In the genomic region with DNA sequence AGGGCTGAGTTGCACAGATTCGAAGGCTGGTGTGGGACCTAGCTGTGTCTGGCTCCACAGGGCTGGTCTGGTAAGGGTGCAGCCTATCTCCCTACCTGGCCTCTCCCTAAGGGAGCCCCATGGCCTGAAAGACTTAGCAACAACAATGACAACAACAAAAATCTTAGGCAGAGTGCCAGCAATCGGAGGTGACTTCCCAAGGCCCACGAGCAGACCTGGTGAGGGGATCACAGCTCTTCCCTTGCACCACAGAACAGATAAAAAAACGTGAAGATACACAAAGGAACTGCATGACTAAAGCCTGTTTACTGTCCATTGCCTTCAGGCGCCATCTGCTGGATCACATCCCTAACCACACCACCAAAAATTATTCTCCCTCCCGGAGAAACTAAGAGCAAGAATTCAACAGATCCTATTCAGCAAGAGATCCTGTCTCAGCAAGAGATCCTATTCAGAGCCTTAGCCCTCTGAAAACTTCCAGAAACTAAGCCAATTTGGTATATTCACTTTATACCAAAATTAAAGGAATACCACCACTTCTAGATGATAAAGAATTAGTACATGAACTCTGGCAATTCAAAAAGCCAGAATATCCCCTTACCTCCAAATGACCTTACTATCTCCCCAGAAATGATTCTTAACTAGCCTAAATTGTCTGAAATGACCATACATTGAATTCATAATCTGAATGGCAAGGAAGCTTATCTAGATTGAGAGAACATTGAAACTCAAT, we compare ENCODE assay signal across 1 cellular context.
TF ChIP-seq lines count a peak whose summit lies in the region.

No MANE protein-coding gene starts in this region.

TF ChIP-seq in GM12878, 131 proteins besides CTCF, POLR2A, EP300 and RAD21 (continued from another document):
- TF ChIP-seq, protein P1, sequence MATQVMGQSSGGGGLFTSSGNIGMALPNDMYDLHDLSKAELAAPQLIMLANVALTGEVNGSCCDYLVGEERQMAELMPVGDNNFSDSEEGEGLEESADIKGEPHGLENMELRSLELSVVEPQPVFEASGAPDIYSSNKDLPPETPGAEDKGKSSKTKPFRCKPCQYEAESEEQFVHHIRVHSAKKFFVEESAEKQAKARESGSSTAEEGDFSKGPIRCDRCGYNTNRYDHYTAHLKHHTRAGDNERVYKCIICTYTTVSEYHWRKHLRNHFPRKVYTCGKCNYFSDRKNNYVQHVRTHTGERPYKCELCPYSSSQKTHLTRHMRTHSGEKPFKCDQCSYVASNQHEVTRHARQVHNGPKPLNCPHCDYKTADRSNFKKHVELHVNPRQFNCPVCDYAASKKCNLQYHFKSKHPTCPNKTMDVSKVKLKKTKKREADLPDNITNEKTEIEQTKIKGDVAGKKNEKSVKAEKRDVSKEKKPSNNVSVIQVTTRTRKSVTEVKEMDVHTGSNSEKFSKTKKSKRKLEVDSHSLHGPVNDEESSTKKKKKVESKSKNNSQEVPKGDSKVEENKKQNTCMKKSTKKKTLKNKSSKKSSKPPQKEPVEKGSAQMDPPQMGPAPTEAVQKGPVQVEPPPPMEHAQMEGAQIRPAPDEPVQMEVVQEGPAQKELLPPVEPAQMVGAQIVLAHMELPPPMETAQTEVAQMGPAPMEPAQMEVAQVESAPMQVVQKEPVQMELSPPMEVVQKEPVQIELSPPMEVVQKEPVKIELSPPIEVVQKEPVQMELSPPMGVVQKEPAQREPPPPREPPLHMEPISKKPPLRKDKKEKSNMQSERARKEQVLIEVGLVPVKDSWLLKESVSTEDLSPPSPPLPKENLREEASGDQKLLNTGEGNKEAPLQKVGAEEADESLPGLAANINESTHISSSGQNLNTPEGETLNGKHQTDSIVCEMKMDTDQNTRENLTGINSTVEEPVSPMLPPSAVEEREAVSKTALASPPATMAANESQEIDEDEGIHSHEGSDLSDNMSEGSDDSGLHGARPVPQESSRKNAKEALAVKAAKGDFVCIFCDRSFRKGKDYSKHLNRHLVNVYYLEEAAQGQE (IDR thresholded peaks at IDR 0.05; ENCODE audit: low read depth, low read length): no peak
- TF ChIP-seq FOXM1 (IDR thresholded peaks at IDR 0.05; ENCODE audit: low read depth, low read length): no peak
- TF ChIP-seq RUNX3 (IDR thresholded peaks at IDR 0.05; ENCODE audit: low read length): peak; percentile 84
- TF ChIP-seq SMC3 (IDR thresholded peaks at IDR 0.05; ENCODE audit: borderline replicate concordance, low read length): peak; percentile 98
- no peak for TF ChIP-seq MTA3 (IDR thresholded peaks at IDR 0.05; ENCODE audit: borderline replicate concordance, low read length)
- TF ChIP-seq, protein P2, sequence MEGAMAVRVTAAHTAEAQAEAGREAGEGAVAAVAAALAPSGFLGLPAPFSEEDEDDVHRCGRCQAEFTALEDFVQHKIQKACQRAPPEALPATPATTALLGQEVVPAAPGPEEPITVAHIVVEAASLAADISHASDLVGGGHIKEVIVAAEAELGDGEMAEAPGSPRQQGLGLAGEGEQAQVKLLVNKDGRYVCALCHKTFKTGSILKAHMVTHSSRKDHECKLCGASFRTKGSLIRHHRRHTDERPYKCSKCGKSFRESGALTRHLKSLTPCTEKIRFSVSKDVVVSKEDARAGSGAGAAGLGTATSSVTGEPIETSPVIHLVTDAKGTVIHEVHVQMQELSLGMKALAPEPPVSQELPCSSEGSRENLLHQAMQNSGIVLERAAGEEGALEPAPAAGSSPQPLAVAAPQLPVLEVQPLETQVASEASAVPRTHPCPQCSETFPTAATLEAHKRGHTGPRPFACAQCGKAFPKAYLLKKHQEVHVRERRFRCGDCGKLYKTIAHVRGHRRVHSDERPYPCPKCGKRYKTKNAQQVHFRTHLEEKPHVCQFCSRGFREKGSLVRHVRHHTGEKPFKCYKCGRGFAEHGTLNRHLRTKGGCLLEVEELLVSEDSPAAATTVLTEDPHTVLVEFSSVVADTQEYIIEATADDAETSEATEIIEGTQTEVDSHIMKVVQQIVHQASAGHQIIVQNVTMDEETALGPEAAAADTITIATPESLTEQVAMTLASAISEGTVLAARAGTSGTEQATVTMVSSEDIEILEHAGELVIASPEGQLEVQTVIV (IDR thresholded peaks at IDR 0.05; ENCODE audit: borderline replicate concordance, partially characterized antibody): no peak
- TF ChIP-seq SPI1 (IDR thresholded peaks at IDR 0.05; ENCODE audit: borderline replicate concordance, insufficient read depth, low read depth, low read length): peak; percentile 5; the same call in 1 of the 2 replicates
- no peak for TF ChIP-seq BHLHE40 (IDR thresholded peaks at IDR 0.05; ENCODE audit: borderline replicate concordance in 1 of 2, low read depth in 2 of 2, low read length in 1 of 2)
- no peak for TF ChIP-seq MTA2 (IDR thresholded peaks at IDR 0.05; ENCODE audit: low read depth)
- no peak for TF ChIP-seq IRF4 (IDR thresholded peaks at IDR 0.05; ENCODE audit: low read depth, low read length)
- no peak for TF ChIP-seq MYC (IDR thresholded peaks at IDR 0.05; ENCODE audit: insufficient read depth, insufficient read length, insufficient replicate concordance, low read length, severe bottlenecking)
- TF ChIP-seq, protein P3, sequence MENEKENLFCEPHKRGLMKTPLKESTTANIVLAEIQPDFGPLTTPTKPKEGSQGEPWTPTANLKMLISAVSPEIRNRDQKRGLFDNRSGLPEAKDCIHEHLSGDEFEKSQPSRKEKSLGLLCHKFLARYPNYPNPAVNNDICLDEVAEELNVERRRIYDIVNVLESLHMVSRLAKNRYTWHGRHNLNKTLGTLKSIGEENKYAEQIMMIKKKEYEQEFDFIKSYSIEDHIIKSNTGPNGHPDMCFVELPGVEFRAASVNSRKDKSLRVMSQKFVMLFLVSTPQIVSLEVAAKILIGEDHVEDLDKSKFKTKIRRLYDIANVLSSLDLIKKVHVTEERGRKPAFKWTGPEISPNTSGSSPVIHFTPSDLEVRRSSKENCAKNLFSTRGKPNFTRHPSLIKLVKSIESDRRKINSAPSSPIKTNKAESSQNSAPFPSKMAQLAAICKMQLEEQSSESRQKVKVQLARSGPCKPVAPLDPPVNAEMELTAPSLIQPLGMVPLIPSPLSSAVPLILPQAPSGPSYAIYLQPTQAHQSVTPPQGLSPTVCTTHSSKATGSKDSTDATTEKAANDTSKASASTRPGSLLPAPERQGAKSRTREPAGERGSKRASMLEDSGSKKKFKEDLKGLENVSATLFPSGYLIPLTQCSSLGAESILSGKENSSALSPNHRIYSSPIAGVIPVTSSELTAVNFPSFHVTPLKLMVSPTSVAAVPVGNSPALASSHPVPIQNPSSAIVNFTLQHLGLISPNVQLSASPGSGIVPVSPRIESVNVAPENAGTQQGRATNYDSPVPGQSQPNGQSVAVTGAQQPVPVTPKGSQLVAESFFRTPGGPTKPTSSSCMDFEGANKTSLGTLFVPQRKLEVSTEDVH (IDR thresholded peaks at IDR 0.05; ENCODE audit: low read depth, partially characterized antibody): no peak
- no peak for TF ChIP-seq HDGF (IDR thresholded peaks at IDR 0.05)
- peak; percentile 43; the same call in 1 of the 2 replicates for TF ChIP-seq ZNF384 (IDR thresholded peaks at IDR 0.05; ENCODE audit: borderline replicate concordance, low read depth, low read length)
- TF ChIP-seq YY1 (IDR thresholded peaks at IDR 0.05; ENCODE audit: low read depth, low read length): peak; percentile 61
- TF ChIP-seq ZNF207 (IDR thresholded peaks at IDR 0.05; ENCODE audit: borderline replicate concordance): no peak
TF ChIP-seq in GM12878: peak in this region for 6.
